20 cellular contexts compared by ENCODE assay signal in genomic region chr3:126343675-126344074, GRCh38. TPM values are rescaled to one million over a fixed set of nuclear protein-coding genes. Genes with fewer than 3 reads are reported as not detected.
DNase-seq lines count a peak whose midpoint lies in the region; ATAC-seq and TF ChIP-seq lines count a peak whose summit lies in the region.
"Had no signal": no experiment of that assay in that cellular context is flagged by ENCODE, and none has a peak within 500 bp of the region (broad histone marks: within the 10 kb centered on the region; RNA-seq: fewer than 3 reads in every experiment).

No MANE protein-coding gene starts in this region.

- H3K4me3 ChIP-seq in right atrium auricular region, result no peak overlapping the region
- H3K4me3 ChIP-seq in uterus, result no peak overlapping the region

- TF ChIP-seq CTCF in right atrium auricular region (IDR thresholded peaks at IDR 0.05) (no peak), uterus (IDR thresholded peaks at IDR 0.05) (no peak)

- H3K36me3 ChIP-seq in right atrium auricular region (peaks cover 25% of the 10 kb centered on the region), uterus (no peaks in the 10 kb centered on the region)
- H3K36me3 ChIP-seq: neutrophil had no signal

- intact Hi-C loops in posterior vena cava (cut with DNase I) (no loop called here), uterus (cut with DNase I; ENCODE audit: low total_unique reads) (no loop called here)

- H3K27me3 ChIP-seq in right atrium auricular region, result no peaks in the 10 kb centered on the region
- H3K27me3 ChIP-seq in uterus, result no peaks in the 10 kb centered on the region

- peaks cover 0 to 72% of the 10 kb centered on the region in 2 donors for H3K4me1 ChIP-seq in right atrium auricular region
- peaks cover 0 to 4% of the 10 kb centered on the region in 2 donors for H3K4me1 ChIP-seq in uterus

- H3K27ac ChIP-seq in right atrium auricular region (no peak overlapping the region), uterus (no peak overlapping the region)
- H3K27ac ChIP-seq: neutrophil had no signal

- ATAC-seq in HG02970 (IDR thresholded peaks at IDR 0.05; ENCODE audit: low FRiP score, unreplicated experiment), result no peak
- no peak for ATAC-seq in GM18873 (IDR thresholded peaks at IDR 0.05; ENCODE audit: low FRiP score, unreplicated experiment)
- ATAC-seq: CD8-positive, alpha-beta T cell had no signal

- H3K9me3 ChIP-seq in right atrium auricular region (no peaks in the 10 kb centered on the region), uterus (no peaks in the 10 kb centered on the region)
- H3K9me3 ChIP-seq: neutrophil had no signal

- DNase-seq in stimulated activated CD4-positive, alpha-beta T cell treated with anti-CD3 and anti-CD28 coated beads, Interleukin-4, amount 100 ng/mL, for 24 hours, result peak; percentile 1
- DNase-seq in stimulated activated CD4-positive, alpha-beta T cell treated with anti-CD3 and anti-CD28 coated beads, Interleukin-1b, Interleukin-23, amount 100 ng/mL, for 48 hours, result no peak
- DNase-seq in right atrium auricular region (ENCODE audit: low spot score), result peak; percentile 53
- peak; percentile 68 for DNase-seq in posterior vena cava (ENCODE audit: low spot score)
- peak; percentile 11 to 13 for DNase-seq in uterus
- no peak for DNase-seq in HCEC 1CT
- DNase-seq: activated CD4-positive, alpha-beta T cell treated with anti-CD3 and anti-CD28 coated beads, Interleukin-2, amount 50 U/mL, for 4 hours; activated naive CD4-positive, alpha-beta T cell treated with Interleukin-2 at 50 U/mL for 16 hours; cerebellar nuclear complex; KG1; NCI-H187; NCI-H748 treated with DMSO at 0.1 percent for 48 hours had no signal

- TF ChIP-seq POLR2A in uterus (IDR thresholded peaks at IDR 0.05), result no peak

RNA-seq across cellular contexts. Expression of gene KLF15, which starts 13.5 kb away (rescaled TPM):
- 10 to 100 TPM; 43.4 to 55.1 TPM for total RNA-seq in right atrium auricular region
- total RNA-seq in posterior vena cava, result 10 to 100 TPM; 10.6 to 15.5 TPM
- total RNA-seq in uterus, result 10 to 100 TPM in 3 of 4 donors, 1 to 10 TPM in 1; 1.9 to 23.4 (median 18.2) TPM

RNA-seq across cellular contexts. Expression of gene CFAP100, which starts 51.0 kb away (rescaled TPM):
- total RNA-seq in right atrium auricular region (not detected), posterior vena cava (not detected), uterus (1 to 10 TPM in 1 of 4 donors, under 1 TPM in 1, not detected in 2; 0.98 to 2.8 TPM)
- total RNA-seq: CD8-positive, alpha-beta T cell; glomerular endothelial cell; liver; OCI-LY7; renal cortical epithelial cell had no signal

Comparison
In these comparisons a context has a peak if more than half of its experiments do, and no peak if none do; other contexts are left out.
1. DNase-seq: peak in stimulated activated CD4-positive, alpha-beta T cell treated with anti-CD3 and anti-CD28 coated beads, Interleukin-4, amount 100 ng/mL, for 24 hours (single experiment), right atrium auricular region (single experiment), posterior vena cava (single experiment) and uterus (2 of 2); none in stimulated activated CD4-positive, alpha-beta T cell treated with anti-CD3 and anti-CD28 coated beads, Interleukin-1b, Interleukin-23, amount 100 ng/mL, for 48 hours (single experiment) and HCEC 1CT (single experiment).